ENCODE assay signal across 10 cellular contexts in genomic region chr2:197915548-197916265, GRCh38.
DNase-seq lines count a peak whose midpoint lies in the region; ATAC-seq and TF ChIP-seq lines count a peak whose summit lies in the region.
"Had no signal": no experiment of that assay in that cellular context is flagged by ENCODE, and none has a peak within 500 bp of the region (broad histone marks: within the 10 kb centered on the region; RNA-seq: fewer than 3 reads in every experiment).

No MANE protein-coding gene starts in this region.

- no peaks in the 10 kb centered on the region for H3F3A ChIP-seq in SK-N-SH (replicated peaks; ENCODE audit: insufficient read depth)
- H3F3A ChIP-seq in smooth muscle cell (ENCODE audit: low read depth), result no peaks in the 10 kb centered on the region

- TF ChIP-seq EP300 in SK-N-SH (IDR thresholded peaks at IDR 0.05; ENCODE audit: borderline replicate concordance in 1 of 2, low read depth in 1 of 2, low read length in 1 of 2), result no peak

- TF ChIP-seq RAD21 in SK-N-SH (IDR thresholded peaks at IDR 0.05; ENCODE audit: low read length), result no peak

- WGBS in SK-N-SH (ENCODE audit: low lambda C conversion rate), result 85% methylated on average over 3 of the region's 3 CpGs
- 29% methylated on average over 3 of the region's 3 CpGs for WGBS in smooth muscle cell (ENCODE audit: low lambda C conversion rate)
- 82% methylated on average over 3 of the region's 3 CpGs for WGBS in prostate gland

- no peak overlapping the region for H3K27ac ChIP-seq in SK-N-SH (ENCODE audit: low read depth in 2 of 2, low read length in 1 of 2)
- peak overlapping the region; percentile 36 for H3K27ac ChIP-seq in smooth muscle cell (ENCODE audit: low read depth)
- no peak overlapping the region for H3K27ac ChIP-seq in effector memory CD4-positive, alpha-beta T cell (ENCODE audit: insufficient read depth, low read length, poor library complexity, severe bottlenecking)
- no peak overlapping the region for H3K27ac ChIP-seq in prostate gland
- H3K27ac ChIP-seq: right lobe of liver had no signal

- no peak overlapping the region for H3K9ac ChIP-seq in SK-N-SH
- no peak overlapping the region for H3K9ac ChIP-seq in smooth muscle cell (ENCODE audit: low read depth)

- no peak for DNase-seq in SK-N-SH
- peak; percentile 70 for DNase-seq in SKM-1 treated with dmso at 0.1 percent for 144 hours (lab: John Stamatoyannopoulos, UW; ENCODE audit: unreplicated experiment)
- peak; percentile 95 for DNase-seq in fibroblast of pulmonary artery (ENCODE audit: low read depth)
- no peak for DNase-seq in smooth muscle cell (lab: John Stamatoyannopoulos, UW; ENCODE audit: unreplicated experiment)
- no peak for DNase-seq in effector memory CD4-positive, alpha-beta T cell
- DNase-seq in NCI-H2171 treated with DMSO at 0.1 percent for 48 hours (lab: John Stamatoyannopoulos, UW), result no peak
- DNase-seq in prostate gland (ENCODE audit: low spot score), result no peak
- DNase-seq: effector CD8-positive, alpha-beta T cell; right lobe of liver had no signal

- no peaks in the 10 kb centered on the region for H3K9me3 ChIP-seq in SK-N-SH
- no peaks in the 10 kb centered on the region for H3K9me3 ChIP-seq in smooth muscle cell (replicated peaks; ENCODE audit: low read depth)
- H3K9me3 ChIP-seq in effector memory CD4-positive, alpha-beta T cell (ENCODE audit: control insufficient read depth, low read length), result no peaks in the 10 kb centered on the region
- no peaks in the 10 kb centered on the region for H3K9me3 ChIP-seq in prostate gland
- H3K9me3 ChIP-seq: right lobe of liver had no signal

- no peaks in the 10 kb centered on the region for H4K20me1 ChIP-seq in SK-N-SH (ENCODE audit: insufficient read depth)
- H4K20me1 ChIP-seq in smooth muscle cell (ENCODE audit: low read depth), result no peaks in the 10 kb centered on the region

- intact Hi-C loops in prostate gland (cut with DNase I), result no loop called here

- H3K27me3 ChIP-seq in SK-N-SH (ENCODE audit: insufficient read depth), result no peaks in the 10 kb centered on the region
- H3K27me3 ChIP-seq in smooth muscle cell (ENCODE audit: low read depth), result no peaks in the 10 kb centered on the region
- no peaks in the 10 kb centered on the region for H3K27me3 ChIP-seq in effector memory CD4-positive, alpha-beta T cell (replicated peaks; ENCODE audit: control insufficient read depth, insufficient read depth, low read length, poor library complexity, severe bottlenecking)
- no peaks in the 10 kb centered on the region for H3K27me3 ChIP-seq in prostate gland (replicated peaks; ENCODE audit: insufficient read depth)
- H3K27me3 ChIP-seq: right lobe of liver had no signal

- H3K4me3 ChIP-seq in SK-N-SH (ENCODE audit: low read depth in 2 of 2, low read length in 1 of 2), result no peak overlapping the region
- H3K4me3 ChIP-seq in fibroblast of pulmonary artery (replicated peaks; ENCODE audit: low read depth, low read length), result peak overlapping the region; percentile 9
- no peak overlapping the region for H3K4me3 ChIP-seq in smooth muscle cell
- H3K4me3 ChIP-seq in effector memory CD4-positive, alpha-beta T cell (ENCODE audit: insufficient read depth, low read depth, low read length, poor library complexity, severe bottlenecking), result no peak overlapping the region
- H3K4me3 ChIP-seq in prostate gland, result no peak overlapping the region
- H3K4me3 ChIP-seq: right lobe of liver had no signal

- TF ChIP-seq POLR2A in prostate gland (IDR thresholded peaks at IDR 0.05), result no peak

- ATAC-seq in SK-N-SH treated with all-trans-retinoic acid at 6 μM for 48 hours, result no peak
- ATAC-seq: right lobe of liver had no signal

- no peaks in the 10 kb centered on the region; the same call in 1 of the 2 replicates for H3K79me2 ChIP-seq in SK-N-SH (ENCODE audit: insufficient read depth)
- no peaks in the 10 kb centered on the region for H3K79me2 ChIP-seq in smooth muscle cell (ENCODE audit: low read depth)

- POLR2A ChIA-PET in SK-N-SH (lab: Yijun Ruan, JAX), result no interaction called here

- H3K4me2 ChIP-seq in SK-N-SH, result no peak overlapping the region
- peak overlapping the region; percentile 61 for H3K4me2 ChIP-seq in smooth muscle cell

- no peak for TF ChIP-seq CTCF in SK-N-SH (IDR thresholded peaks at IDR 0.05)
- TF ChIP-seq CTCF in fibroblast of pulmonary artery (IDR thresholded peaks at IDR 0.05; ENCODE audit: low read length, missing control alignments), result no peak
- no peak for TF ChIP-seq CTCF in smooth muscle cell (IDR thresholded peaks at IDR 0.05; ENCODE audit: borderline replicate concordance, insufficient read depth, poor library complexity, severe bottlenecking)
- TF ChIP-seq CTCF in prostate gland (IDR thresholded peaks at IDR 0.05), result no peak

- H3K4me1 ChIP-seq in SK-N-SH (ENCODE audit: control insufficient read depth in 1 of 2, insufficient read depth in 2 of 2, low read depth in 1 of 2, low read length in 1 of 2) (no peaks in the 10 kb centered on the region), smooth muscle cell (ENCODE audit: low read depth) (no peaks in the 10 kb centered on the region), prostate gland (replicated peaks) (no peaks in the 10 kb centered on the region)
- H3K4me1 ChIP-seq in effector memory CD4-positive, alpha-beta T cell (ENCODE audit: control insufficient read depth, insufficient read depth, low read length, poor library complexity, severe bottlenecking), result no peaks in the 10 kb centered on the region
- H3K4me1 ChIP-seq: right lobe of liver had no signal

- CTCF ChIA-PET in SK-N-SH (lab: Yijun Ruan, JAX), result interaction anchor here (0.9 kb wide), 1 partner anchor 24 kb away, joined by 3 read pairs; no protein-coding TSS in a partner anchor

- H3K36me3 ChIP-seq in SK-N-SH (replicated peaks in 1 of 2; ENCODE audit: control insufficient read depth in 1 of 2, insufficient read depth in 2 of 2, low read length in 1 of 2) (no peaks in the 10 kb centered on the region), smooth muscle cell (ENCODE audit: low read depth) (no peaks in the 10 kb centered on the region), prostate gland (no peaks in the 10 kb centered on the region)
- no peaks in the 10 kb centered on the region for H3K36me3 ChIP-seq in effector memory CD4-positive, alpha-beta T cell (ENCODE audit: control insufficient read depth, insufficient read depth, low read length)
- H3K36me3 ChIP-seq: right lobe of liver had no signal

- H2AFZ ChIP-seq in SK-N-SH (ENCODE audit: low read depth), result no peak overlapping the region
- H2AFZ ChIP-seq in smooth muscle cell (ENCODE audit: low read depth), result no peak overlapping the region

- no peaks in the 10 kb centered on the region for H3K9me2 ChIP-seq in SK-N-SH

TF ChIP-seq in SK-N-SH treated with all-trans-retinoic acid at 6 μM for 48 hours, 23 proteins besides CTCF, POLR2A, EP300 and RAD21:
- TF ChIP-seq ZNF8 (CRISPR knock-in tag; IDR thresholded peaks at IDR 0.05) (peak; percentile 20; the same call in 1 of the 2 replicates), CSRNP3 (CRISPR knock-in tag; IDR thresholded peaks at IDR 0.05) (no peak)

TF ChIP-seq in SK-N-SH, 30 proteins besides CTCF, POLR2A, EP300 and RAD21:
- TF ChIP-seq SIN3A (IDR thresholded peaks at IDR 0.05; ENCODE audit: borderline replicate concordance, low read depth, low read length) (no peak), EZH2phosphoT487 (IDR thresholded peaks at IDR 0.05; ENCODE audit: borderline replicate concordance, low read depth) (no peak)
TF ChIP-seq in SK-N-SH: peak in this region for 0.

Comparison
In these comparisons a context has a peak if more than half of its experiments do, and no peak if none do; other contexts are left out.
1. DNase-seq: peak in SKM-1 treated with dmso at 0.1 percent for 144 hours (single experiment) and fibroblast of pulmonary artery (single experiment); none in SK-N-SH (single experiment), smooth muscle cell (single experiment), effector memory CD4-positive, alpha-beta T cell (0 of 3), NCI-H2171 treated with DMSO at 0.1 percent for 48 hours (single experiment) and prostate gland (single experiment).